12 cellular contexts compared by ENCODE assay signal in the genomic region with DNA sequence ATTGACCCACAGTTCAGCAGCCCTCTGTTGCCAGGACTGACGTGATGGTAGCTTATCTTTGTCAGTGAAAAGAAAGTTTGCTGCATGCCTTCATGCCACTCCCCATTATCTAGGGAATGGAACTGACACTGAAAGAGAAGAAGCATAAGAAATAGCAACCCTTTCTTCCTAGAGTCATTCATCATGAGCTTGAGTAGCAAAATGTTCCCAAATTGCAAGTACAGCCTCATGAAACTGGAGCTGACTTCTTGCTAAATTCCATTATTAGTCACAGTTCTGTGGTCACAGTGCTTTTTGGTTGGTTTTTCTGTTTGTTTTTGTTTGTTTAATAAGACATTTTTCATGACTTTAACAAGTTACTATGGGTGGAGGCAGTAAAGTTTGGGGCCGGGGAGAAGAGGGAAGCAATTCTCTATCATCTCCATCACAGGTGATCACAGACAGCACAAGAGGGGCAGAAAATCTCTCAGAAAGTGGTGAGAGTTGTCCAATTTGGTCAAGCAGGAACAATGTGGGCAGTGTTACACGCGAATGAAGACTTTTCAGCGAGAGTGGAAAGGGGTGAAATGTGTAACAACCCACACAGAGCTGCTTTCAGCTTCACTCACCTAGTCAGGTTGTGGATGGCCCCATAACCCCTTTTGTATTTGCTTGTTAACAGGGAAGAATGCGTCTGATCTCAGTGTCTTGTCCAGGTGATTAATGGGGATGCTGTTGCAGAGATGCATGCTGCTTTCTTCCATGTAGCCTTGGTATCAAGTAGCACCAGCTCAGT.
A peak's percentile ranks its signal among the peaks of the same experiment; 100 is the strongest.
DNase-seq lines count a peak whose midpoint lies in the region; ATAC-seq and TF ChIP-seq lines count a peak whose summit lies in the region.
"Had no signal": no experiment of that assay in that cellular context is flagged by ENCODE, and none has a peak within 500 bp of the region (broad histone marks: within the 10 kb centered on the region; RNA-seq: fewer than 3 reads in every experiment).

No MANE protein-coding gene starts in this region.

- DNase-seq in AG10803 (ENCODE audit: low read depth) (peak; percentile 3), RWPE2 (ENCODE audit: low spot score) (no peak), RWPE1 (ENCODE audit: low spot score) (no peak), right lobe of liver (no peak), DMS53 (lab: John Stamatoyannopoulos, UW) (no peak), NCI-H1694 treated with DMSO at 0.1 percent for 48 hours (lab: John Stamatoyannopoulos, UW) (no peak)
- DNase-seq: anterior cingulate cortex; stimulated activated CD4-positive, alpha-beta T cell treated with anti-CD3 and anti-CD28 coated beads, Interleukin-4, amount 100 ng/mL, for 1 hour had no signal

- intact Hi-C loops in right lobe of liver (cut with DNase I), result no loop called here

- H3K27me3 ChIP-seq in RWPE2 (ENCODE audit: insufficient read depth, poor library complexity, severe bottlenecking) (no peaks in the 10 kb centered on the region), right lobe of liver (no peaks in the 10 kb centered on the region)
- H3K27me3 ChIP-seq: BLaER1 had no signal

- POLR2A ChIA-PET in RWPE1 (lab: Yijun Ruan, JAX; ENCODE audit: low non-redundant PET), result no interaction called here

- H3K27ac ChIP-seq in RWPE2 (ENCODE audit: poor library complexity, severe bottlenecking), result no peak overlapping the region
- H3K27ac ChIP-seq in RWPE1, result no peak overlapping the region
- H3K27ac ChIP-seq in right lobe of liver, result no peak overlapping the region
- H3K27ac ChIP-seq: BLaER1 had no signal

- no peak for TF ChIP-seq POLR2A in right lobe of liver (IDR thresholded peaks at IDR 0.05)

- H3K4me1 ChIP-seq in RWPE2 (ENCODE audit: insufficient read depth, poor library complexity, severe bottlenecking), result peaks cover 5% of the 10 kb centered on the region
- no peaks in the 10 kb centered on the region for H3K4me1 ChIP-seq in right lobe of liver
- H3K4me1 ChIP-seq: BLaER1 had no signal

- H3K9me3 ChIP-seq in RWPE2 (ENCODE audit: severe bottlenecking) (no peaks in the 10 kb centered on the region), right lobe of liver (no peaks in the 10 kb centered on the region)

- CTCF ChIA-PET in RWPE1 (lab: Yijun Ruan, JAX), result no interaction called here

- H3K4me3 ChIP-seq in AG10803 (ENCODE audit: low read length), result no peak overlapping the region
- H3K4me3 ChIP-seq in RWPE2 (ENCODE audit: severe bottlenecking), result no peak overlapping the region
- no peak overlapping the region for H3K4me3 ChIP-seq in right lobe of liver
- H3K4me3 ChIP-seq: BLaER1, K562 had no signal

- ATAC-seq in GM19023 (IDR thresholded peaks at IDR 0.05; ENCODE audit: unreplicated experiment), result peak; percentile 84
- peak; percentile 85 for ATAC-seq in HG02840 (IDR thresholded peaks at IDR 0.05; ENCODE audit: low FRiP score, unreplicated experiment)
- ATAC-seq in RWPE2 (ENCODE audit: low read depth), result peak; percentile 83
- ATAC-seq in right lobe of liver, result no peak
- ATAC-seq: K562 had no signal

- WGBS in right lobe of liver (ENCODE audit: insufficient coverage, low coverage, low lambda C conversion rate, missing lambda C conversion rate), result 23% methylated on average over 5 of the region's 6 CpGs

- TF ChIP-seq CTCF in AG10803 (conservative IDR thresholded peaks at IDR 0.05; ENCODE audit: low read length), result no peak
- TF ChIP-seq CTCF in RWPE2 (IDR thresholded peaks at IDR 0.05; ENCODE audit: poor library complexity, severe bottlenecking), result no peak
- TF ChIP-seq CTCF in RWPE1 (conservative IDR thresholded peaks at IDR 0.05; ENCODE audit: low read depth), result no peak
- TF ChIP-seq CTCF in right lobe of liver (IDR thresholded peaks at IDR 0.05), result no peak

- H3K36me3 ChIP-seq in RWPE2 (ENCODE audit: low read depth), result no peaks in the 10 kb centered on the region
- H3K36me3 ChIP-seq in right lobe of liver, result no peaks in the 10 kb centered on the region
- H3K36me3 ChIP-seq: BLaER1 had no signal

Comparison
In these comparisons a context has a peak if more than half of its experiments do, and no peak if none do; other contexts are left out.
1. ATAC-seq: peak in GM19023 (single experiment), HG02840 (single experiment) and RWPE2 (single experiment); none in right lobe of liver (0 of 4).